1 cellular context compared by ENCODE assay signal in the genomic region with DNA sequence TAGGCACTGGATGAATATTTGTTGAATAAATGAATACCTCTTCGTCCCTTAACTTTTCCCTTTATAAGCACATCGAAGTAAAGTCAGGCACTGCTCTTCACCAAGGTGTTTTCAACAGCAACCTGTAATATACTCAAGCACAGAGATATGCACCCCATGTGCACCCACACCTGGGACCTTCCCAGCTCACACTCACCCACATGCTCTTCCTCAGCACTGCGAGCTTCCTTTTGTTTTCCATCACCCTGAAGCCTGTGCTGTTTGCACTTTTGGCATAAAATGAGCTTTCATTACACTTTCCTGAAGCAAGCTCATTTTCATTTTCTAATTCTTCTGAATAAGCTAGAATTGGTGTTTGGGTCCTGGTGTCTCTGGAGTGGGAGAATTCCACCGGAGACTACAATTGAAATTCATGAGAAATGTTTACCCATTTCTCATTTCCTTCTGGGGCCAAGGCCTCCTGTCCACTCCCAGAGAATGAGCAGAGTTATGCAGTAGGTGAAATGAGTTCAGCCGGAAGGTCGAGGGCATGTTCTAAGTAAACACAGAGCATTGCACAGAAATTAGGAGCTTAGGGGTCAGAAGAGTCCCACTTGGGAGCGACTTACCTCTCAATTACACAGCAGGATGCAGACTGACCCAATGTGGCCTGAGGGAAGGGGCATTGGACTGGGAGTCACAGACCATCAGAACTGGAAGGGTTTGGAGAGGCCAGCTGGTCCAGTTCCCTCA.
TF ChIP-seq lines count a peak whose summit lies in the region.

No MANE protein-coding gene starts in this region.

TF ChIP-seq in HepG2, 621 proteins besides CTCF, POLR2A, EP300 and RAD21 (continued from another document and continues in another):
- peak; percentile 82; the same call in 1 of the 2 replicates for TF ChIP-seq IRF2 (CRISPR knock-in tag; IDR thresholded peaks at IDR 0.05)
- no peak for TF ChIP-seq EEA1 (CRISPR knock-in tag; IDR thresholded peaks at IDR 0.05; ENCODE audit: borderline replicate concordance)
- TF ChIP-seq MBD4 (IDR thresholded peaks at IDR 0.05; ENCODE audit: borderline replicate concordance, low read length) = no peak; the same call in 1 of the 2 replicates
- TF ChIP-seq ZNF562 (CRISPR knock-in tag; IDR thresholded peaks at IDR 0.05; ENCODE audit: borderline replicate concordance) = no peak
- 0 out of 2 replicates have a peak, but pooled peaks have one; percentile 38 for TF ChIP-seq RFXAP (CRISPR knock-in tag; IDR thresholded peaks at IDR 0.05; ENCODE audit: borderline replicate concordance)
- TF ChIP-seq ZNF17 (CRISPR knock-in tag; IDR thresholded peaks at IDR 0.05) = no peak
- TF ChIP-seq ZNF7 (CRISPR knock-in tag; IDR thresholded peaks at IDR 0.05) = no peak
- TF ChIP-seq, protein P1, sequence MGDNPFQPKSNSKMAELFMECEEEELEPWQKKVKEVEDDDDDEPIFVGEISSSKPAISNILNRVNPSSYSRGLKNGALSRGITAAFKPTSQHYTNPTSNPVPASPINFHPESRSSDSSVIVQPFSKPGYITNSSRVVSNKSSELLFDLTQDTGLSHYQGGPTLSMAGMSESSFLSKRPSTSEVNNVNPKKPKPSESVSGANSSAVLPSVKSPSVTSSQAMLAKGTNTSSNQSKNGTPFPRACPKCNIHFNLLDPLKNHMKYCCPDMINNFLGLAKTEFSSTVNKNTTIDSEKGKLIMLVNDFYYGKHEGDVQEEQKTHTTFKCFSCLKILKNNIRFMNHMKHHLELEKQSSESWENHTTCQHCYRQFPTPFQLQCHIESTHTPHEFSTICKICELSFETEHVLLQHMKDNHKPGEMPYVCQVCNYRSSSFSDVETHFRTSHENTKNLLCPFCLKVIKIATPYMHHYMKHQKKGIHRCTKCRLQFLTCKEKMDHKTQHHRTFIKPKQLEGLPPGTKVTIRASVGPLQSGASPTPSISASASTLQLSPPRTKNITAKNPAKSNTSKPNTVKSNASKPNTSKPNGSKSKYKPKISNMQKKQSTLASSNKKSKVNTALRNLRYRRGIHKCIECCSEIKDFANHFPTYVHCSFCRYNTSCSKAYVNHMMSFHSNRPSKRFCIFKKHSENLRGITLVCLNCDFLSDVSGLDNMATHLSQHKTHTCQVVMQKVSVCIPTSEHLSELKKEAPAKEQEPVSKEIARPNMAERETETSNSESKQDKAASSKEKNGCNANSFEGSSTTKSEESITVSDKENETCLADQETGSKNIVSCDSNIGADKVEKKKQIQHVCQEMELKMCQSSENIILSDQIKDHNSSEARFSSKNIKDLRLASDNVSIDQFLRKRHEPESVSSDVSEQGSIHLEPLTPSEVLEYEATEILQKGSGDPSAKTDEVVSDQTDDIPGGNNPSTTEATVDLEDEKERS (CRISPR knock-in tag; IDR thresholded peaks at IDR 0.05) = 0 out of 2 replicates have a peak, but pooled peaks have one; percentile 25
- no peak for TF ChIP-seq ZNF557 (CRISPR knock-in tag; IDR thresholded peaks at IDR 0.05)
- no peak for TF ChIP-seq AGO2 (optimal IDR thresholded peaks at IDR 0.05; ENCODE audit: low read depth, low read length)
- TF ChIP-seq, protein P2, sequence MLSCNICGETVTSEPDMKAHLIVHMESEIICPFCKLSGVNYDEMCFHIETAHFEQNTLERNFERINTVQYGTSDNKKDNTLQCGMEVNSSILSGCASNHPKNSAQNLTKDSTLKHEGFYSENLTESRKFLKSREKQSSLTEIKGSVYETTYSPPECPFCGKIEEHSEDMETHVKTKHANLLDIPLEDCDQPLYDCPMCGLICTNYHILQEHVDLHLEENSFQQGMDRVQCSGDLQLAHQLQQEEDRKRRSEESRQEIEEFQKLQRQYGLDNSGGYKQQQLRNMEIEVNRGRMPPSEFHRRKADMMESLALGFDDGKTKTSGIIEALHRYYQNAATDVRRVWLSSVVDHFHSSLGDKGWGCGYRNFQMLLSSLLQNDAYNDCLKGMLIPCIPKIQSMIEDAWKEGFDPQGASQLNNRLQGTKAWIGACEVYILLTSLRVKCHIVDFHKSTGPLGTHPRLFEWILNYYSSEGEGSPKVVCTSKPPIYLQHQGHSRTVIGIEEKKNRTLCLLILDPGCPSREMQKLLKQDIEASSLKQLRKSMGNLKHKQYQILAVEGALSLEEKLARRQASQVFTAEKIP (CRISPR knock-in tag; IDR thresholded peaks at IDR 0.05; ENCODE audit: borderline replicate concordance) = no peak
- TF ChIP-seq, protein P3, sequence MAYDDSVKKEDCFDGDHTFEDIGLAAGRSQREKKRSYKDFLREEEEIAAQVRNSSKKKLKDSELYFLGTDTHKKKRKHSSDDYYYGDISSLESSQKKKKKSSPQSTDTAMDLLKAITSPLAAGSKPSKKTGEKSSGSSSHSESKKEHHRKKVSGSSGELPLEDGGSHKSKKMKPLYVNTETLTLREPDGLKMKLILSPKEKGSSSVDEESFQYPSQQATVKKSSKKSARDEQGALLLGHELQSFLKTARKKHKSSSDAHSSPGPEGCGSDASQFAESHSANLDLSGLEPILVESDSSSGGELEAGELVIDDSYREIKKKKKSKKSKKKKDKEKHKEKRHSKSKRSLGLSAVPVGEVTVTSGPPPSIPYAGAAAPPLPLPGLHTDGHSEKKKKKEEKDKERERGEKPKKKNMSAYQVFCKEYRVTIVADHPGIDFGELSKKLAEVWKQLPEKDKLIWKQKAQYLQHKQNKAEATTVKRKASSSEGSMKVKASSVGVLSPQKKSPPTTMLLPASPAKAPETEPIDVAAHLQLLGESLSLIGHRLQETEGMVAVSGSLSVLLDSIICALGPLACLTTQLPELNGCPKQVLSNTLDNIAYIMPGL (CRISPR knock-in tag; IDR thresholded peaks at IDR 0.05; ENCODE audit: borderline replicate concordance in 1 of 2, low read depth in 1 of 2) = peak in 1 of 2 experiments; percentile 75; a peak in 1 of 4 replicates
- TF ChIP-seq ZNF710 (CRISPR knock-in tag; IDR thresholded peaks at IDR 0.05; ENCODE audit: borderline replicate concordance) = peak; percentile 91
- no peak for TF ChIP-seq ZNF160 (CRISPR knock-in tag; IDR thresholded peaks at IDR 0.05)
- peak; percentile 67; the same call in 1 of the 2 replicates for TF ChIP-seq ZBTB20 (CRISPR knock-in tag; IDR thresholded peaks at IDR 0.05; ENCODE audit: borderline replicate concordance, low read depth)
- TF ChIP-seq GRHL1 (CRISPR knock-in tag; conservative IDR thresholded peaks at IDR 0.05) = no peak
- TF ChIP-seq, protein P4, sequence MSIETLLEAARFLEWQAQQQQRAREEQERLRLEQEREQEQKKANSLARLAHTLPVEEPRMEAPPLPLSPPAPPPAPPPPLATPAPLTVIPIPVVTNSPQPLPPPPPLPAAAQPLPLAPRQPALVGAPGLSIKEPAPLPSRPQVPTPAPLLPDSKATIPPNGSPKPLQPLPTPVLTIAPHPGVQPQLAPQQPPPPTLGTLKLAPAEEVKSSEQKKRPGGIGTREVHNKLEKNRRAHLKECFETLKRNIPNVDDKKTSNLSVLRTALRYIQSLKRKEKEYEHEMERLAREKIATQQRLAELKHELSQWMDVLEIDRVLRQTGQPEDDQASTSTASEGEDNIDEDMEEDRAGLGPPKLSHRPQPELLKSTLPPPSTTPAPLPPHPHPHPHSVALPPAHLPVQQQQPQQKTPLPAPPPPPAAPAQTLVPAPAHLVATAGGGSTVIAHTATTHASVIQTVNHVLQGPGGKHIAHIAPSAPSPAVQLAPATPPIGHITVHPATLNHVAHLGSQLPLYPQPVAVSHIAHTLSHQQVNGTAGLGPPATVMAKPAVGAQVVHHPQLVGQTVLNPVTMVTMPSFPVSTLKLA (IDR thresholded peaks at IDR 0.05) = no peak
- TF ChIP-seq CBFB (CRISPR knock-in tag; IDR thresholded peaks at IDR 0.05) = 0 out of 2 replicates have a peak, but pooled peaks have one; percentile 51
- no peak; the same call in 1 of the 2 replicates for TF ChIP-seq POLR2AphosphoS5 (IDR thresholded peaks at IDR 0.05; ENCODE audit: low read depth, low read length)
- TF ChIP-seq RFX5 (IDR thresholded peaks at IDR 0.05; ENCODE audit: low read depth, low read length) = no peak
- no peak for TF ChIP-seq FOSL1 (CRISPR knock-in tag; IDR thresholded peaks at IDR 0.05; ENCODE audit: borderline replicate concordance)
- TF ChIP-seq ZNF674 (CRISPR knock-in tag; IDR thresholded peaks at IDR 0.05; ENCODE audit: low read depth) = no peak
- peak; percentile 96 for TF ChIP-seq PAXIP1 (CRISPR knock-in tag; conservative IDR thresholded peaks at IDR 0.05)
- TF ChIP-seq CENPT (CRISPR knock-in tag; IDR thresholded peaks at IDR 0.05; ENCODE audit: low read depth) = no peak
- no peak for TF ChIP-seq ZNF850 (CRISPR knock-in tag; conservative IDR thresholded peaks at IDR 0.05)
- no peak for TF ChIP-seq ZNF263 (CRISPR knock-in tag; IDR thresholded peaks at IDR 0.05)
- TF ChIP-seq, protein P5, sequence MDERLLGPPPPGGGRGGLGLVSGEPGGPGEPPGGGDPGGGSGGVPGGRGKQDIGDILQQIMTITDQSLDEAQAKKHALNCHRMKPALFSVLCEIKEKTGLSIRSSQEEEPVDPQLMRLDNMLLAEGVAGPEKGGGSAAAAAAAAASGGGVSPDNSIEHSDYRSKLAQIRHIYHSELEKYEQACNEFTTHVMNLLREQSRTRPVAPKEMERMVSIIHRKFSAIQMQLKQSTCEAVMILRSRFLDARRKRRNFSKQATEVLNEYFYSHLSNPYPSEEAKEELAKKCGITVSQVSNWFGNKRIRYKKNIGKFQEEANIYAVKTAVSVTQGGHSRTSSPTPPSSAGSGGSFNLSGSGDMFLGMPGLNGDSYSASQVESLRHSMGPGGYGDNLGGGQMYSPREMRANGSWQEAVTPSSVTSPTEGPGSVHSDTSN (CRISPR knock-in tag; IDR thresholded peaks at IDR 0.05) = no peak
- no peak for TF ChIP-seq ZNF251 (CRISPR knock-in tag; IDR thresholded peaks at IDR 0.05)
- TF ChIP-seq SMAD3 (CRISPR knock-in tag; IDR thresholded peaks at IDR 0.05) = 0 out of 2 replicates have a peak, but pooled peaks have one; percentile 65
- TF ChIP-seq THRA (CRISPR knock-in tag; IDR thresholded peaks at IDR 0.05; ENCODE audit: borderline replicate concordance) = peak; percentile 98
- TF ChIP-seq FOXP1 (IDR thresholded peaks at IDR 0.05) = no peak
- peak; percentile 86 for TF ChIP-seq FOXP1 (CRISPR knock-in tag; IDR thresholded peaks at IDR 0.05)
- no peak for TF ChIP-seq FOXM1 (CRISPR knock-in tag; IDR thresholded peaks at IDR 0.05)
- TF ChIP-seq CCAR2 (optimal IDR thresholded peaks at IDR 0.05; ENCODE audit: low read depth, low read length) = no peak
- TF ChIP-seq TAF15 (IDR thresholded peaks at IDR 0.05; ENCODE audit: low read depth, low read length, poor library complexity, severe bottlenecking) = no peak
- no peak for TF ChIP-seq ZKSCAN1 (IDR thresholded peaks at IDR 0.05; ENCODE audit: low read length)
- no peak for TF ChIP-seq XRCC5 (optimal IDR thresholded peaks at IDR 0.05; ENCODE audit: low read length)
- peak; percentile 70 for TF ChIP-seq PPARG (CRISPR knock-in tag; conservative IDR thresholded peaks at IDR 0.05)
- TF ChIP-seq MIXL1 (CRISPR knock-in tag; IDR thresholded peaks at IDR 0.05) = peak; percentile 97
- no peak for TF ChIP-seq ZNF451 (CRISPR knock-in tag; IDR thresholded peaks at IDR 0.05)
- TF ChIP-seq ZBTB21 (CRISPR knock-in tag; IDR thresholded peaks at IDR 0.05) = no peak
